ENCODE assay signal across 1 cellular context in the genomic region with DNA sequence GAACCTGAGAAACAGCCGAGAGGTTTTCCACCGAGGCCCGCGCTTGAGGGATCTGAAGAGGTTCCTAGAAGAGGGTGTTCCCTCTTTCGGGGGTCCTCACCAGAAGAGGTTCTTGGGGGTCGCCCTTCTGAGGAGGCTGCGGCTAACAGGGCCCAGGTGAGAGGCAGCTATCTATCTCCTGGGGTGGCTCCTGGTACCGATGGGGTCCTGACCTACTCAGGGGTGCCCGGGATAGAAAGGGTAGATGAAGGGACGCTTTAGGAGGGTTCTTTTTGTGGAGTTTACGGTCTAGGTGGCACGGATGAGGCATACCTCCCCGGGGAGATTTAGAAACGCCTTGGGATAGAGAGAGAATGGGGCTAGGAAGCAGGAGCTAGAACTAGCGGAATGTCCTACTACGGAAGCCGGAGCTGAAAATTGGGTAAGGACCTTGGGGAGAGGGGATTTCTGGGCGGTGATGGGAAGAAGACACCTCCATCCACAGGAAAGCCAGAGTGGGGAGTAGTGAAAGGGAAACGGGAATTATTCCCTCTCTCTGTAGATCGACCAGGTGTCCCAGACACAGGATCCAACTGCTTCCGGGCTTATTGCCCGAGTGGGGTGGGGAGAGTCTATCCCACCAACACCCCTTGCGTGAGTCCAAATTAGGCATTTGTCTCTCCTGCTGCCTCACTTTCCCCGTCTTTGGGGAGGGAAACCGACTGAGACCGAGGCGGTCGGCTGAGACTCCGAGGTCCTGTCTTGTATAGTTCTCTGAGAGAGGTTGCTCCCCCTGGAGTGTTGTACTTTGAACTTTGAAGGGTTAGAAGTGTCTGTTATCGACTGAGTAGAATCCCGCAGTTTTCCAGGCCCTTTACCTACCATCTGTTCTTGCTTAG.
A peak's percentile ranks its signal among the peaks of the same experiment; 100 is the strongest.
TF ChIP-seq lines count a peak whose summit lies in the region.

No MANE protein-coding gene starts in this region.

TF ChIP-seq in GM12878, 131 proteins besides CTCF, POLR2A, EP300 and RAD21:
- peak; percentile 52 to 71 for TF ChIP-seq IKZF2 (IDR thresholded peaks at IDR 0.05)
- 0 out of 2 replicates have a peak, but pooled peaks have one; percentile 6 for TF ChIP-seq NKRF (conservative IDR thresholded peaks at IDR 0.05)
- TF ChIP-seq KAT2A (conservative IDR thresholded peaks at IDR 0.05; ENCODE audit: control insufficient read depth, low read depth, low read length) = no peak
- peak; percentile 50; the same call in 1 of the 2 replicates for TF ChIP-seq EED (IDR thresholded peaks at IDR 0.05; ENCODE audit: low read depth)
- TF ChIP-seq SIN3A (IDR thresholded peaks at IDR 0.05; ENCODE audit: low read depth, low read length) = peak; percentile 46; the same call in 1 of the 2 replicates
- TF ChIP-seq, protein P1, sequence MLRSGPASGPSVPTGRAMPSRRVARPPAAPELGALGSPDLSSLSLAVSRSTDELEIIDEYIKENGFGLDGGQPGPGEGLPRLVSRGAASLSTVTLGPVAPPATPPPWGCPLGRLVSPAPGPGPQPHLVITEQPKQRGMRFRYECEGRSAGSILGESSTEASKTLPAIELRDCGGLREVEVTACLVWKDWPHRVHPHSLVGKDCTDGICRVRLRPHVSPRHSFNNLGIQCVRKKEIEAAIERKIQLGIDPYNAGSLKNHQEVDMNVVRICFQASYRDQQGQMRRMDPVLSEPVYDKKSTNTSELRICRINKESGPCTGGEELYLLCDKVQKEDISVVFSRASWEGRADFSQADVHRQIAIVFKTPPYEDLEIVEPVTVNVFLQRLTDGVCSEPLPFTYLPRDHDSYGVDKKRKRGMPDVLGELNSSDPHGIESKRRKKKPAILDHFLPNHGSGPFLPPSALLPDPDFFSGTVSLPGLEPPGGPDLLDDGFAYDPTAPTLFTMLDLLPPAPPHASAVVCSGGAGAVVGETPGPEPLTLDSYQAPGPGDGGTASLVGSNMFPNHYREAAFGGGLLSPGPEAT (IDR thresholded peaks at IDR 0.05; ENCODE audit: low read depth) = peak; percentile 28; the same call in 1 of the 2 replicates
- TF ChIP-seq CHD1 (IDR thresholded peaks at IDR 0.05; ENCODE audit: low read depth, low read length) = 0 out of 2 replicates have a peak, but pooled peaks have one; percentile 1
- no peak for TF ChIP-seq RELA (IDR thresholded peaks at IDR 0.05; ENCODE audit: borderline replicate concordance, partially characterized antibody)
- peak; percentile 66; the same call in 1 of the 2 replicates for TF ChIP-seq IKZF1 (conservative IDR thresholded peaks at IDR 0.05)
- TF ChIP-seq, protein P2, sequence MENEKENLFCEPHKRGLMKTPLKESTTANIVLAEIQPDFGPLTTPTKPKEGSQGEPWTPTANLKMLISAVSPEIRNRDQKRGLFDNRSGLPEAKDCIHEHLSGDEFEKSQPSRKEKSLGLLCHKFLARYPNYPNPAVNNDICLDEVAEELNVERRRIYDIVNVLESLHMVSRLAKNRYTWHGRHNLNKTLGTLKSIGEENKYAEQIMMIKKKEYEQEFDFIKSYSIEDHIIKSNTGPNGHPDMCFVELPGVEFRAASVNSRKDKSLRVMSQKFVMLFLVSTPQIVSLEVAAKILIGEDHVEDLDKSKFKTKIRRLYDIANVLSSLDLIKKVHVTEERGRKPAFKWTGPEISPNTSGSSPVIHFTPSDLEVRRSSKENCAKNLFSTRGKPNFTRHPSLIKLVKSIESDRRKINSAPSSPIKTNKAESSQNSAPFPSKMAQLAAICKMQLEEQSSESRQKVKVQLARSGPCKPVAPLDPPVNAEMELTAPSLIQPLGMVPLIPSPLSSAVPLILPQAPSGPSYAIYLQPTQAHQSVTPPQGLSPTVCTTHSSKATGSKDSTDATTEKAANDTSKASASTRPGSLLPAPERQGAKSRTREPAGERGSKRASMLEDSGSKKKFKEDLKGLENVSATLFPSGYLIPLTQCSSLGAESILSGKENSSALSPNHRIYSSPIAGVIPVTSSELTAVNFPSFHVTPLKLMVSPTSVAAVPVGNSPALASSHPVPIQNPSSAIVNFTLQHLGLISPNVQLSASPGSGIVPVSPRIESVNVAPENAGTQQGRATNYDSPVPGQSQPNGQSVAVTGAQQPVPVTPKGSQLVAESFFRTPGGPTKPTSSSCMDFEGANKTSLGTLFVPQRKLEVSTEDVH (IDR thresholded peaks at IDR 0.05; ENCODE audit: low read depth, partially characterized antibody) = peak; percentile 13
- TF ChIP-seq ESRRA (IDR thresholded peaks at IDR 0.05; ENCODE audit: low read length) = no peak
